Comparison of ENCODE assay signal across 1 cellular context in the genomic region with DNA sequence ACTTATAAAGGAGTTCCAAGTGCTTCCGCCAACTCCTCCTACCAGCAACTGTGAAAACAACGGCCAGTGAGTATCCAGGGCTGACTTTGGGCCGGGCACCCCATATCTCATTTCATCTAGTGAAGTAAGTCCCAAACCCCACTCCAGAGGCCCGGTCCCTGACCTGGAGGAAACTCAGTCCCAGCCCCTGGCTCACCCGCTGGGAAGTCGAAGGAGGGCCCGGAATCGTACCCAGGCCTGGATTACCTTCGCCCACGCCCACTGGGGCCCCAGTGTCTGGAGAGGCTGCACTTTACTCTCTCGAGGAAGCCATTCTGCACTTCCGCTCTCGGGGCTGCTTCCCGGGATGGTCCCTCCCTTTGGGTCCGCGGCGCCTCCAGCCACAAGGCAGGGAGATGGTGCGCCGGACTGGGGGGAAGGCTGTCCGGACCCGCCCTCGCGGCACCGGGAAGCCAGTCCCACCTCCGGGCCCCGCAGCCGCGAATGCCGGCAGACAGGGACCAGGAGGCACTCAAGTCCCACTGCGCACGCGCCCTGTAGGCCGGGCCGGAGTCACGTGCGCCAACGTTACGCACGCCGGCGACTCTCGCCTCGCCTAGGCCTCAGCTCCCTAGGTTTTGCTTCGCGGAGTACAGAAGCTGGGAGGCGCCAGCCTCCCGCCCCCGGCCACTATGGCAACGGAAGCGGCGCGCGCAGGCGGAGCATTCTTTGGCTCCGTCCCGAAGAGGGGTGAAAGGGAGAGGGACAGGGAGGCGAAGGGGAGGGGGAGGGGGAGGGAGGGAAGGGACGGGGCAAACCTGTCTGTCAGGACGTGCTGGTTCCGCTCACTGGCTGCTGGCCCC.
TF ChIP-seq lines count a peak whose summit lies in the region.

A gene with protein sequence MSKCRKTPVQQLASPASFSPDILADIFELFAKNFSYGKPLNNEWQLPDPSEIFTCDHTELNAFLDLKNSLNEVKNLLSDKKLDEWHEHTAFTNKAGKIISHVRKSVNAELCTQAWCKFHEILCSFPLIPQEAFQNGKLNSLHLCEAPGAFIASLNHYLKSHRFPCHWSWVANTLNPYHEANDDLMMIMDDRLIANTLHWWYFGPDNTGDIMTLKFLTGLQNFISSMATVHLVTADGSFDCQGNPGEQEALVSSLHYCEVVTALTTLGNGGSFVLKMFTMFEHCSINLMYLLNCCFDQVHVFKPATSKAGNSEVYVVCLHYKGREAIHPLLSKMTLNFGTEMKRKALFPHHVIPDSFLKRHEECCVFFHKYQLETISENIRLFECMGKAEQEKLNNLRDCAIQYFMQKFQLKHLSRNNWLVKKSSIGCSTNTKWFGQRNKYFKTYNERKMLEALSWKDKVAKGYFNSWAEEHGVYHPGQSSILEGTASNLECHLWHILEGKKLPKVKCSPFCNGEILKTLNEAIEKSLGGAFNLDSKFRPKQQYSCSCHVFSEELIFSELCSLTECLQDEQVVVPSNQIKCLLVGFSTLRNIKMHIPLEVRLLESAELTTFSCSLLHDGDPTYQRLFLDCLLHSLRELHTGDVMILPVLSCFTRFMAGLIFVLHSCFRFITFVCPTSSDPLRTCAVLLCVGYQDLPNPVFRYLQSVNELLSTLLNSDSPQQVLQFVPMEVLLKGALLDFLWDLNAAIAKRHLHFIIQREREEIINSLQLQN (minus strand): TSS at position 513 of the 842 bp plus-strand sequence. CDS start 3,482 bp downstream, outside the sequence.

TF ChIP-seq in K562, 482 proteins besides CTCF, POLR2A, EP300 and RAD21 (continued from another document and continues in another):
- TF ChIP-seq, protein P1, sequence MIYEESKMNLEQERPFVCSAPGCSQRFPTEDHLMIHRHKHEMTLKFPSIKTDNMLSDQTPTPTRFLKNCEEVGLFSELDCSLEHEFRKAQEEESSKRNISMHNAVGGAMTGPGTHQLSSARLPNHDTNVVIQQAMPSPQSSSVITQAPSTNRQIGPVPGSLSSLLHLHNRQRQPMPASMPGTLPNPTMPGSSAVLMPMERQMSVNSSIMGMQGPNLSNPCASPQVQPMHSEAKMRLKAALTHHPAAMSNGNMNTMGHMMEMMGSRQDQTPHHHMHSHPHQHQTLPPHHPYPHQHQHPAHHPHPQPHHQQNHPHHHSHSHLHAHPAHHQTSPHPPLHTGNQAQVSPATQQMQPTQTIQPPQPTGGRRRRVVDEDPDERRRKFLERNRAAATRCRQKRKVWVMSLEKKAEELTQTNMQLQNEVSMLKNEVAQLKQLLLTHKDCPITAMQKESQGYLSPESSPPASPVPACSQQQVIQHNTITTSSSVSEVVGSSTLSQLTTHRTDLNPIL (CRISPR knock-in tag; IDR thresholded peaks at IDR 0.05) = no peak
- TF ChIP-seq ZFP91 (CRISPR knock-in tag; IDR thresholded peaks at IDR 0.05) (no peak), TEAD2 (tag; IDR thresholded peaks at IDR 0.05) (no peak), USF2 (CRISPR knock-in tag; IDR thresholded peaks at IDR 0.05) (peak; percentile 99), ZFX (CRISPR knock-in tag; IDR thresholded peaks at IDR 0.05) (peak; percentile 96), BRCA1 (IDR thresholded peaks at IDR 0.05) (no peak), BRCA1 (CRISPR knock-in tag; IDR thresholded peaks at IDR 0.05) (no peak), ATF3 (IDR thresholded peaks at IDR 0.05) (no peak), ATF3 (CRISPR knock-in tag; conservative IDR thresholded peaks at IDR 0.05) (0 out of 2 replicates have a peak, but pooled peaks have one; percentile 44), STAG1 (CRISPR knock-in tag; IDR thresholded peaks at IDR 0.05; ENCODE audit: borderline replicate concordance) (no peak), ZNF584 (CRISPR knock-in tag; IDR thresholded peaks at IDR 0.05; ENCODE audit: low read depth) (no peak; the same call in 1 of the 2 replicates), ARID2 (IDR thresholded peaks at IDR 0.05) (no peak), BHLHE40 (IDR thresholded peaks at IDR 0.05; ENCODE audit: low read length) (peak; percentile 99), ATF4 (CRISPR knock-in tag; IDR thresholded peaks at IDR 0.05) (no peak), CHCHD3 (CRISPR knock-in tag; IDR thresholded peaks at IDR 0.05) (0 out of 2 replicates have a peak, but pooled peaks have one; percentile 23), XRCC4 (IDR thresholded peaks at IDR 0.05; ENCODE audit: extremely low read depth, insufficient read depth, insufficient read length) (no peak), SMARCB1 (IDR thresholded peaks at IDR 0.05; ENCODE audit: insufficient read length, low read depth) (no peak), ZNF174 (CRISPR knock-in tag; IDR thresholded peaks at IDR 0.05) (no peak), ZNF583 (CRISPR knock-in tag; IDR thresholded peaks at IDR 0.05) (peak; percentile 66; the same call in 1 of the 2 replicates), TRIM25 (IDR thresholded peaks at IDR 0.05; ENCODE audit: borderline replicate concordance) (no peak), SETDB1 (IDR thresholded peaks at IDR 0.05; ENCODE audit: low read length) (peak; percentile 91), TRIM28 (IDR thresholded peaks at IDR 0.05) (no peak), E2F8 (IDR thresholded peaks at IDR 0.05; ENCODE audit: low read depth, partially characterized antibody) (no peak), HMG20B (CRISPR knock-in tag; IDR thresholded peaks at IDR 0.05) (no peak), TBL1XR1 (IDR thresholded peaks at IDR 0.05; ENCODE audit: low read length in 2 of 2) (no peak), ZNF830 (CRISPR knock-in tag; IDR thresholded peaks at IDR 0.05) (no peak), THRAP3 (IDR thresholded peaks at IDR 0.05; ENCODE audit: borderline replicate concordance) (no peak), MLX (CRISPR knock-in tag; conservative IDR thresholded peaks at IDR 0.05) (no peak), ZNF75A (CRISPR knock-in tag; IDR thresholded peaks at IDR 0.05) (no peak), ZNF253 (CRISPR knock-in tag; conservative IDR thresholded peaks at IDR 0.05) (no peak), PPARD (CRISPR knock-in tag; IDR thresholded peaks at IDR 0.05) (no peak), DIDO1 (tag; IDR thresholded peaks at IDR 0.05; ENCODE audit: low read depth) (0 out of 2 replicates have a peak, but pooled peaks have one; percentile 62)
- TF ChIP-seq, protein P2, sequence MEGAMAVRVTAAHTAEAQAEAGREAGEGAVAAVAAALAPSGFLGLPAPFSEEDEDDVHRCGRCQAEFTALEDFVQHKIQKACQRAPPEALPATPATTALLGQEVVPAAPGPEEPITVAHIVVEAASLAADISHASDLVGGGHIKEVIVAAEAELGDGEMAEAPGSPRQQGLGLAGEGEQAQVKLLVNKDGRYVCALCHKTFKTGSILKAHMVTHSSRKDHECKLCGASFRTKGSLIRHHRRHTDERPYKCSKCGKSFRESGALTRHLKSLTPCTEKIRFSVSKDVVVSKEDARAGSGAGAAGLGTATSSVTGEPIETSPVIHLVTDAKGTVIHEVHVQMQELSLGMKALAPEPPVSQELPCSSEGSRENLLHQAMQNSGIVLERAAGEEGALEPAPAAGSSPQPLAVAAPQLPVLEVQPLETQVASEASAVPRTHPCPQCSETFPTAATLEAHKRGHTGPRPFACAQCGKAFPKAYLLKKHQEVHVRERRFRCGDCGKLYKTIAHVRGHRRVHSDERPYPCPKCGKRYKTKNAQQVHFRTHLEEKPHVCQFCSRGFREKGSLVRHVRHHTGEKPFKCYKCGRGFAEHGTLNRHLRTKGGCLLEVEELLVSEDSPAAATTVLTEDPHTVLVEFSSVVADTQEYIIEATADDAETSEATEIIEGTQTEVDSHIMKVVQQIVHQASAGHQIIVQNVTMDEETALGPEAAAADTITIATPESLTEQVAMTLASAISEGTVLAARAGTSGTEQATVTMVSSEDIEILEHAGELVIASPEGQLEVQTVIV (CRISPR knock-in tag; IDR thresholded peaks at IDR 0.05; ENCODE audit: borderline replicate concordance) = no peak
- TF ChIP-seq, protein P3, sequence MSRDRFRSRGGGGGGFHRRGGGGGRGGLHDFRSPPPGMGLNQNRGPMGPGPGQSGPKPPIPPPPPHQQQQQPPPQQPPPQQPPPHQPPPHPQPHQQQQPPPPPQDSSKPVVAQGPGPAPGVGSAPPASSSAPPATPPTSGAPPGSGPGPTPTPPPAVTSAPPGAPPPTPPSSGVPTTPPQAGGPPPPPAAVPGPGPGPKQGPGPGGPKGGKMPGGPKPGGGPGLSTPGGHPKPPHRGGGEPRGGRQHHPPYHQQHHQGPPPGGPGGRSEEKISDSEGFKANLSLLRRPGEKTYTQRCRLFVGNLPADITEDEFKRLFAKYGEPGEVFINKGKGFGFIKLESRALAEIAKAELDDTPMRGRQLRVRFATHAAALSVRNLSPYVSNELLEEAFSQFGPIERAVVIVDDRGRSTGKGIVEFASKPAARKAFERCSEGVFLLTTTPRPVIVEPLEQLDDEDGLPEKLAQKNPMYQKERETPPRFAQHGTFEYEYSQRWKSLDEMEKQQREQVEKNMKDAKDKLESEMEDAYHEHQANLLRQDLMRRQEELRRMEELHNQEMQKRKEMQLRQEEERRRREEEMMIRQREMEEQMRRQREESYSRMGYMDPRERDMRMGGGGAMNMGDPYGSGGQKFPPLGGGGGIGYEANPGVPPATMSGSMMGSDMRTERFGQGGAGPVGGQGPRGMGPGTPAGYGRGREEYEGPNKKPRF (IDR thresholded peaks at IDR 0.05; ENCODE audit: low read depth, low read length) = no peak
